In genomic region chr16:3882531-3882930, GRCh38 we compare ENCODE assay signal across 12 cellular contexts. TPM values are rescaled to one million over a fixed set of nuclear protein-coding genes. Genes with fewer than 3 reads are reported as not detected.
DNase-seq lines count a peak whose midpoint lies in the region; ATAC-seq and TF ChIP-seq lines count a peak whose summit lies in the region.
"Had no signal": no experiment of that assay in that cellular context is flagged by ENCODE, and none has a peak within 500 bp of the region (broad histone marks: within the 10 kb centered on the region; RNA-seq: fewer than 3 reads in every experiment).

No MANE protein-coding gene starts in this region.

- H3K4me3 Mint-ChIP-seq in Calu3 (ENCODE audit: low read depth, unreplicated experiment), result peak overlapping the region; percentile 75
- peak overlapping the region; percentile 57 for H3K4me3 Mint-ChIP-seq in activated T-helper 17 cell treated with anti-CD3 and anti-CD28 coated beads, Interleukin-2, amount 50 U/mL, for 72 hours
- peak overlapping the region; percentile 48 to 83 (median 76) for H3K4me3 Mint-ChIP-seq in naive thymus-derived CD8-positive, alpha-beta T cell

- no peak for ATAC-seq in activated T-helper 17 cell treated with anti-CD3 and anti-CD28 coated beads, Interleukin-2, amount 50 U/mL, for 72 hours (replicated peaks)
- ATAC-seq in naive thymus-derived CD8-positive, alpha-beta T cell, result no peak
- ATAC-seq: left lung had no signal

- CTCF ChIA-PET in Calu3 (lab: Charles Lee), result no interaction called here

- H3K36me3 Mint-ChIP-seq in Calu3 (ENCODE audit: insufficient read depth, unreplicated experiment), result peaks cover 39% of the 10 kb centered on the region
- peaks cover 19% of the 10 kb centered on the region for H3K36me3 Mint-ChIP-seq in activated T-helper 17 cell treated with anti-CD3 and anti-CD28 coated beads, Interleukin-2, amount 50 U/mL, for 72 hours (ENCODE audit: low read depth)
- H3K36me3 Mint-ChIP-seq in naive thymus-derived CD8-positive, alpha-beta T cell, result peaks cover 0 to 7% (median 5%) of the 10 kb centered on the region in 3 donors

- H3K9me3 Mint-ChIP-seq in Calu3 (ENCODE audit: low read depth, unreplicated experiment), result no peaks in the 10 kb centered on the region
- no peaks in the 10 kb centered on the region for H3K9me3 Mint-ChIP-seq in activated T-helper 17 cell treated with anti-CD3 and anti-CD28 coated beads, Interleukin-2, amount 50 U/mL, for 72 hours
- H3K9me3 Mint-ChIP-seq in naive thymus-derived CD8-positive, alpha-beta T cell, result peaks cover 0 to 2% (median 0%) of the 10 kb centered on the region in 9 donors

- H3K27ac Mint-ChIP-seq in Calu3 (ENCODE audit: unreplicated experiment), result peak overlapping the region; percentile 59
- H3K27ac Mint-ChIP-seq in activated T-helper 17 cell treated with anti-CD3 and anti-CD28 coated beads, Interleukin-2, amount 50 U/mL, for 72 hours, result peak overlapping the region; percentile 87
- peak overlapping the region in 6 of 10 donors; percentile 2 to 90 (median 72) for H3K27ac Mint-ChIP-seq in naive thymus-derived CD8-positive, alpha-beta T cell

- DNase-seq in NCI-H82 (lab: John Stamatoyannopoulos, UW) (peak; percentile 30), NCI-H82 treated with DMSO at 0.1 percent for 48 hours (lab: John Stamatoyannopoulos, UW; ENCODE audit: unreplicated experiment) (no peak), Calu3 (no peak), germinal center (ENCODE audit: low spot score) (no peak), COR-L47 (lab: John Stamatoyannopoulos, UW) (no peak), SHP77 treated with DMSO at 0.1 percent for 48 hours (lab: John Stamatoyannopoulos, UW) (no peak)
- no peak for DNase-seq in naive thymus-derived CD8-positive, alpha-beta T cell
- DNase-seq: left lung, retina, SJCRH30, transverse colon had no signal

- POLR2A ChIA-PET in naive thymus-derived CD8-positive, alpha-beta T cell (lab: Charles Lee), result no interaction called here

- peaks cover 27% of the 10 kb centered on the region for H3K4me1 Mint-ChIP-seq in Calu3 (ENCODE audit: low read depth, unreplicated experiment)
- H3K4me1 Mint-ChIP-seq in activated T-helper 17 cell treated with anti-CD3 and anti-CD28 coated beads, Interleukin-2, amount 50 U/mL, for 72 hours, result peaks cover 18% of the 10 kb centered on the region
- peaks cover 17 to 28% (median 21%) of the 10 kb centered on the region in 4 donors for H3K4me1 Mint-ChIP-seq in naive thymus-derived CD8-positive, alpha-beta T cell

- no peak for TF ChIP-seq CTCF in Calu3 (IDR thresholded peaks at IDR 0.05; ENCODE audit: unreplicated experiment)

- H3K27me3 Mint-ChIP-seq in Calu3 (ENCODE audit: unreplicated experiment), result no peaks in the 10 kb centered on the region
- no peaks in the 10 kb centered on the region for H3K27me3 Mint-ChIP-seq in activated T-helper 17 cell treated with anti-CD3 and anti-CD28 coated beads, Interleukin-2, amount 50 U/mL, for 72 hours
- H3K27me3 Mint-ChIP-seq in naive thymus-derived CD8-positive, alpha-beta T cell, result peaks cover 0 to 11% (median 0%) of the 10 kb centered on the region in 5 donors

- intact Hi-C loops in Calu3 (cut with micrococcal nuclease; ENCODE audit: unreplicated experiment), result no loop called here

- no TSS peak for BruUV-seq in Calu3 (replicated peaks; lab: Mats Ljungman, UMichigan)

RNA-seq across cellular contexts. Expression of gene CREBBP, which starts 2.0 kb away (rescaled TPM):
- total RNA-seq in Calu3 (2022), result 91.0 and 92.0 TPM in 2 replicates
- 10 to 100 TPM; 55.7 to 58.2 TPM for total RNA-seq in activated T-helper 17 cell treated with anti-CD3 and anti-CD28 coated beads, Interleukin-2, amount 50 U/mL, for 72 hours
- 100 to 1,000 TPM; 153 to 167 TPM for total RNA-seq in naive thymus-derived CD8-positive, alpha-beta T cell
- 10 to 100 TPM in 1 of 3 donors, 1 to 10 TPM in 2; 2.9 to 12.0 (median 6.4) TPM for polyA plus RNA-seq in naive thymus-derived CD8-positive, alpha-beta T cell
